ENCODE assay signal across 18 cellular contexts in genomic region chr2:121579326-121579725, GRCh38. TPM values are rescaled to one million over a fixed set of nuclear protein-coding genes. Genes with fewer than 3 reads are reported as not detected.
DNase-seq lines count a peak whose midpoint lies in the region; ATAC-seq and TF ChIP-seq lines count a peak whose summit lies in the region.
"Had no signal": no experiment of that assay in that cellular context is flagged by ENCODE, and none has a peak within 500 bp of the region (broad histone marks: within the 10 kb centered on the region; RNA-seq: fewer than 3 reads in every experiment).

No MANE protein-coding gene starts in this region.

- H3K9me3 Mint-ChIP-seq in T-cell = no peaks in the 10 kb centered on the region

- no peak for TF ChIP-seq RAD21 in SK-N-SH (IDR thresholded peaks at IDR 0.05; ENCODE audit: low read length)

- no peaks in the 10 kb centered on the region for H3K27me3 ChIP-seq in SK-N-SH (ENCODE audit: insufficient read depth)
- H3K27me3 ChIP-seq in HAP-1 (ENCODE audit: low read depth) = no peaks in the 10 kb centered on the region
- H3K27me3 ChIP-seq in mesendoderm (ENCODE audit: insufficient read depth, low read length, poor library complexity) = no peaks in the 10 kb centered on the region
- H3K27me3 ChIP-seq: MG63 had no signal

- CTCF ChIA-PET in SK-N-SH (lab: Yijun Ruan, JAX) = no interaction called here
- CTCF ChIA-PET in T-cell (lab: Charles Lee) = interaction anchor here in 1 of 2 donors (0.6 kb wide), 1 partner anchor 1876 kb away, joined by 3 read pairs; no protein-coding TSS in a partner anchor

- no peak overlapping the region for H2BK15ac ChIP-seq in mesendoderm (replicated peaks; ENCODE audit: low read depth)

- no peak overlapping the region for H2BK120ac ChIP-seq in mesendoderm (ENCODE audit: low read depth, low read length)

- peaks cover 8% of the 10 kb centered on the region for H3K79me1 ChIP-seq in mesendoderm (ENCODE audit: low read length)

- in situ Hi-C loops in HAP-1 (cut with MboI; ENCODE audit: low sequenced_read_pairs) = no loop called here

- H3K9ac ChIP-seq in SK-N-SH = no peak overlapping the region
- no peak overlapping the region for H3K9ac ChIP-seq in mesendoderm (ENCODE audit: low read length)

- ATAC-seq in SK-N-SH treated with all-trans-retinoic acid at 6 μM for 48 hours = no peak; the same call in 2 of the 3 replicates
- ATAC-seq in T-helper 17 cell = no peak
- ATAC-seq in T-cell (replicated peaks in 1 of 4) = no peak
- ATAC-seq: Right ventricle myocardium inferior had no signal

- H2AK5ac ChIP-seq in mesendoderm (ENCODE audit: low read length) = no peak overlapping the region

- H3F3A ChIP-seq in SK-N-SH (replicated peaks; ENCODE audit: insufficient read depth) = no peaks in the 10 kb centered on the region

- no peak overlapping the region for H3K4me3 Mint-ChIP-seq in T-helper 17 cell
- H3K4me3 Mint-ChIP-seq in T-cell = no peak overlapping the region

- H3K9me3 ChIP-seq in SK-N-SH = no peaks in the 10 kb centered on the region
- no peaks in the 10 kb centered on the region for H3K9me3 ChIP-seq in HAP-1
- H3K9me3 ChIP-seq in T-helper 17 cell (ENCODE audit: control insufficient read depth, low read length, poor library complexity, severe bottlenecking) = no peaks in the 10 kb centered on the region
- H3K9me3 ChIP-seq: Caco-2, MG63 had no signal

- peak overlapping the region in 1 of 2 experiments; percentile 58; a peak in 1 of 4 replicates for H3K27ac ChIP-seq in SK-N-SH (ENCODE audit: low read depth in 2 of 2, low read length in 1 of 2)
- no peak overlapping the region for H3K27ac ChIP-seq in mesendoderm (ENCODE audit: low read depth, low read length)
- H3K27ac ChIP-seq: PC-9 had no signal

- no peak overlapping the region for H4K5ac ChIP-seq in mesendoderm (ENCODE audit: low read length)

- H3K36me3 Mint-ChIP-seq in T-helper 17 cell (ENCODE audit: low read depth) = peaks cover 5% of the 10 kb centered on the region
- peaks cover 3% of the 10 kb centered on the region for H3K36me3 Mint-ChIP-seq in T-cell

- 0 out of 2 replicates have a peak, but pooled peaks cover 4% of the 10 kb centered on the region for H4K20me1 ChIP-seq in SK-N-SH (ENCODE audit: insufficient read depth)

- H3K4ac ChIP-seq in mesendoderm (ENCODE audit: low read depth, low read length) = no peak overlapping the region

- H3K36me3 ChIP-seq in SK-N-SH (replicated peaks in 1 of 2; ENCODE audit: control insufficient read depth in 1 of 2, insufficient read depth in 2 of 2, low read length in 1 of 2) (no peaks in the 10 kb centered on the region), HAP-1 (replicated peaks) (no peaks in the 10 kb centered on the region), mesendoderm (ENCODE audit: control insufficient read depth, insufficient read depth, low read length) (no peaks in the 10 kb centered on the region)
- H3K36me3 ChIP-seq: MG63 had no signal

- H3K27me3 Mint-ChIP-seq in T-helper 17 cell = no peaks in the 10 kb centered on the region
- H3K27me3 Mint-ChIP-seq in T-cell = no peaks in the 10 kb centered on the region

- H3K27ac Mint-ChIP-seq in T-helper 17 cell (peak overlapping the region; percentile 63), T-cell (no peak overlapping the region)

- H2BK5ac ChIP-seq in mesendoderm (ENCODE audit: low read length) = no peak overlapping the region

- no peak overlapping the region for H3K4me2 ChIP-seq in SK-N-SH
- H3K4me2 ChIP-seq in mesendoderm (ENCODE audit: low read length) = no peak overlapping the region
- H3K4me2 ChIP-seq: PC-9 had no signal

- no peak overlapping the region for H3K4me3 ChIP-seq in SK-N-SH (ENCODE audit: low read depth in 2 of 2, low read length in 1 of 2)
- no peak overlapping the region for H3K4me3 ChIP-seq in HAP-1
- no peak overlapping the region for H3K4me3 ChIP-seq in mesendoderm (ENCODE audit: low read length)
- H3K4me3 ChIP-seq: MG63, PC-9 had no signal

- TF ChIP-seq EP300 in SK-N-SH (IDR thresholded peaks at IDR 0.05; ENCODE audit: borderline replicate concordance in 1 of 2, low read depth in 1 of 2, low read length in 1 of 2) = peak in 1 of 2 experiments; percentile 48; a peak in 1 of 4 replicates

- H3K79me2 ChIP-seq in SK-N-SH (ENCODE audit: insufficient read depth) = peaks cover 58% of the 10 kb centered on the region
- H3K79me2 ChIP-seq in mesendoderm (ENCODE audit: control insufficient read depth, insufficient read depth, low read length) = peaks cover 6% of the 10 kb centered on the region

- DNase-seq in SK-N-SH = peak; percentile 63
- DNase-seq in HAP-1 (ENCODE audit: low spot score in 2 of 2) = peak; percentile 26 to 56
- DNase-seq in T-helper 17 cell = no peak
- peak; percentile 45 for DNase-seq in mesendoderm
- DNase-seq in T-cell = no peak
- DNase-seq in DMS153 (lab: John Stamatoyannopoulos, UW) = no peak
- no peak for DNase-seq in germinal center (ENCODE audit: low spot score)
- DNase-seq: Caco-2, DMS79, KG1, MG63, NCI-H1105, NCI-H187 treated with DMSO at 0.1 percent for 48 hours, PC-9 had no signal

- no peak overlapping the region for H3K23ac ChIP-seq in mesendoderm (ENCODE audit: low read length)

- POLR2A ChIA-PET in SK-N-SH (lab: Yijun Ruan, JAX) (interaction anchor here (0.8 kb wide), 1 partner anchor 49 kb away, joined by 3 read pairs; the partner anchor contains the start of gene RNU4ATAC), T-cell (lab: Charles Lee) (no interaction called here)

- H3K4me1 ChIP-seq in SK-N-SH (ENCODE audit: control insufficient read depth in 1 of 2, insufficient read depth in 2 of 2, low read depth in 1 of 2, low read length in 1 of 2) = peaks cover 7 to 9% of the 10 kb centered on the region in 2 experiments; a peak in 3 of 4 replicates
- H3K4me1 ChIP-seq in HAP-1 = peaks cover 33% of the 10 kb centered on the region
- no peaks in the 10 kb centered on the region for H3K4me1 ChIP-seq in mesendoderm (ENCODE audit: control insufficient read depth, low read depth, low read length)

- no peak for TF ChIP-seq CTCF in SK-N-SH (IDR thresholded peaks at IDR 0.05)

- H3K4me1 Mint-ChIP-seq in T-helper 17 cell (peaks cover 33% of the 10 kb centered on the region), T-cell (peaks cover 44 to 55% (median 51%) of the 10 kb centered on the region in 3 donors)

- no peak overlapping the region for H3K56ac ChIP-seq in mesendoderm (ENCODE audit: low read length)

- no peak overlapping the region for H2AFZ ChIP-seq in SK-N-SH (ENCODE audit: low read depth)
- H2AFZ ChIP-seq: PC-9 had no signal

- no peak overlapping the region for H3K18ac ChIP-seq in mesendoderm (ENCODE audit: low read length)

- WGBS in SK-N-SH (ENCODE audit: low lambda C conversion rate) = 59% methylated on average over 3 of the region's 3 CpGs
- WGBS in mesendoderm (ENCODE audit: extremely low coverage, insufficient coverage, low lambda C conversion rate) = no CpG with 5 or more reads among the region's 3 CpGs

- no peak overlapping the region for H4K8ac ChIP-seq in mesendoderm (ENCODE audit: low read depth, low read length)

- H3K9me2 ChIP-seq in SK-N-SH = no peaks in the 10 kb centered on the region

TF ChIP-seq in SK-N-SH, 30 proteins besides CTCF, POLR2A, EP300 and RAD21:
- TF ChIP-seq TAF1 (IDR thresholded peaks at IDR 0.05; ENCODE audit: borderline replicate concordance, low read depth, low read length) (no peak), NFIC (IDR thresholded peaks at IDR 0.05; ENCODE audit: borderline replicate concordance) (no peak), MAX (IDR thresholded peaks at IDR 0.05; ENCODE audit: low read depth) (no peak), MXI1 (IDR thresholded peaks at IDR 0.05; ENCODE audit: low read depth, low read length) (peak; percentile 28; the same call in 1 of the 2 replicates), GATA2 (CRISPR knock-in tag; IDR thresholded peaks at IDR 0.05) (peak; percentile 37; the same call in 1 of the 2 replicates)

TF ChIP-seq in SK-N-SH treated with all-trans-retinoic acid at 6 μM for 48 hours, 23 proteins besides CTCF, POLR2A, EP300 and RAD21 (continues in another document):
- TF ChIP-seq CSDC2 (CRISPR knock-in tag; IDR thresholded peaks at IDR 0.05) (no peak), ZNF8 (CRISPR knock-in tag; IDR thresholded peaks at IDR 0.05) (no peak), ZC3H10 (CRISPR knock-in tag; IDR thresholded peaks at IDR 0.05) (no peak), RARB (CRISPR knock-in tag; IDR thresholded peaks at IDR 0.05) (no peak), CREB5 (CRISPR knock-in tag; IDR thresholded peaks at IDR 0.05; ENCODE audit: low read depth) (no peak), ISL1 (CRISPR knock-in tag; IDR thresholded peaks at IDR 0.05) (no peak), ZNF70 (CRISPR knock-in tag; IDR thresholded peaks at IDR 0.05) (no peak), PATZ1 (CRISPR knock-in tag; IDR thresholded peaks at IDR 0.05; ENCODE audit: borderline replicate concordance) (no peak), ESRRG (CRISPR knock-in tag; IDR thresholded peaks at IDR 0.05) (no peak), TOX (CRISPR knock-in tag; IDR thresholded peaks at IDR 0.05; ENCODE audit: borderline replicate concordance) (no peak)

RNA-seq across cellular contexts. Expression of gene RNU4ATAC, which starts 48.6 kb away (rescaled TPM):
- not detected in 2 replicates for polyA plus RNA-seq in SK-N-SH (2012; rRNA removed)
- not detected in 2 replicates for polyA plus RNA-seq in SK-N-SH (2012; cell fraction: cytosol; rRNA removed)
- polyA plus RNA-seq in SK-N-SH (2012; cell fraction: nucleus; rRNA removed) = not detected in 2 replicates
- not detected for total RNA-seq in T-helper 17 cell
- polyA plus RNA-seq in mesendoderm (2013, experiment 1 of 2) = not detected
- polyA plus RNA-seq in mesendoderm (2013, experiment 2 of 2) = not detected
- total RNA-seq in T-cell = not detected
- total RNA-seq: A172, Caco-2, H1, PC-9 had no signal
- polyA plus RNA-seq: H1 had no signal

Comparison
In these comparisons a context has a peak if more than half of its experiments do, and no peak if none do; other contexts are left out.
1. DNase-seq: peak in SK-N-SH (single experiment), HAP-1 (2 of 2) and mesendoderm (single experiment); none in T-helper 17 cell (0 of 3), T-cell (0 of 34), DMS153 (single experiment) and germinal center (single experiment).